Comparison of ENCODE assay signal across 9 cellular contexts in the genomic region with DNA sequence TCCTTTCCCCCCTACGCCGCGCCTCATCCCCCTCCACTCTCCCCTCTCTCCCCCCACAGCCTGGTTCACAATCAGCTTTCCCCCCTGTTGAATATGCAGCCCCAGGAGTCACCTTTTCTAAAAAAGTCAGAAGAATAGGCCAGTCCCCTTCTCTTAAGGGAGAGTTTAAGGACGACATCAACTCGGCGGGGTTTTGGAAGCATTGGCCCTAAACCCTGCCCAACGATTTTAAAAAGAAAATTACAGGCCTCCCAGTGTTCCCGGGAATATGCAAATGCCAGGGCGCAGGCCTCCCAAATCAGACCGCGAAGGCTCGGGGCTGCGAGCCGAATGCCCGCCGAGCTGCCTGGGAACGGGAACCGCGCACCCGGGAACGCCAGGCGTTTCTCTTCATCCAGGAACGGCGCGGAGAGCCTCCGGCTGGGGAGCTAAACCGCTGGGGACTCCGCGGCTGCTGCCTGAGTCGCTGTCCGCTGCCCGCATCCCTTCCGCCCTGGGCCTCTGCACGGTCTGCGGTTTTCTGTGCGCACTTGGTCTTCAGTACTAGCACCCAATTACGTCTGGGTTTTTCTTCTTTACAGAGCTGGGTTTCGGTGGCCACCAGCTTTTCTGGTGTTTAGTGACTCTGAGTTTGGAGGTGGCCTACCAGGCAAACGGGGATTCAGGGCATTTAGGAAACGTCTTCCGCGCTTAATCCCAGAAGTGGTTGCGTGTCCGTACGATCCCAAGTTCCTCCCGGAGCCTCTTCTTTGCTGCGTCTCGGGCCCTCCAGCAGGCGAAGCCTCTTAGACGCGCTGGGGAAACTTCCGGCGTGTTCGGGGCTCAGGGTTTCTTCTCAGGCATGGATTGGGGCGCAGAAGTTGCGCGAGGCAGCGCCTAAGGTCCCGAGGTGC. TPM values are rescaled to one million over a fixed set of nuclear protein-coding genes. Genes with fewer than 3 reads are reported as not detected.
DNase-seq lines count a peak whose midpoint lies in the region; ATAC-seq and TF ChIP-seq lines count a peak whose summit lies in the region.
"Had no signal": no experiment of that assay in that cellular context is flagged by ENCODE, and none has a peak within 500 bp of the region (broad histone marks: within the 10 kb centered on the region; RNA-seq: fewer than 3 reads in every experiment).

No MANE protein-coding gene starts in this region.

- H3K36me3 Mint-ChIP-seq in activated naive CD4-positive, alpha-beta T cell treated with anti-CD3 and anti-CD28 coated beads, Interleukin-2, amount 50 U/mL, for 24 hours, result peaks cover 3% of the 10 kb centered on the region
- peaks cover 41% of the 10 kb centered on the region for H3K36me3 Mint-ChIP-seq in type B pancreatic cell

- H3K4me1 Mint-ChIP-seq in activated naive CD4-positive, alpha-beta T cell treated with anti-CD3 and anti-CD28 coated beads, Interleukin-2, amount 50 U/mL, for 24 hours, result peaks cover 14% of the 10 kb centered on the region
- H3K4me1 Mint-ChIP-seq in type B pancreatic cell (ENCODE audit: unreplicated experiment), result peaks cover 35% of the 10 kb centered on the region

- H3K79me2 ChIP-seq in mammary epithelial cell (ENCODE audit: insufficient read depth, low read length), result peaks cover 87% of the 10 kb centered on the region

- 0% methylated on average over 22 of the region's 59 CpGs for WGBS in mammary epithelial cell (ENCODE audit: low coverage, missing lambda C conversion rate)

- intact Hi-C loops in mammary epithelial cell (cut with micrococcal nuclease), result loop anchor here (5.0 kb wide), 2 partner anchors 101 to 744 kb away; no protein-coding TSS in a partner anchor
- intact Hi-C loops in left lung (cut with DNase I), result loop anchor here in 1 of 2 donors (10.0 kb wide), 1 partner anchor 652 kb away; a partner anchor contains a TSS

- dilution Hi-C loops in mammary epithelial cell (cut with HindIII; ENCODE audit: low sequenced_read_pairs), result loop anchor here (10.0 to 25.0 kb wide), 3 partner anchors 112 to 1162 kb away; a partner anchor contains a TSS

- H3K9me3 ChIP-seq in mammary epithelial cell (replicated peaks; ENCODE audit: insufficient read depth, low read length) (no peaks in the 10 kb centered on the region), left lung (no peaks in the 10 kb centered on the region)

- H3K27me3 Mint-ChIP-seq in activated naive CD4-positive, alpha-beta T cell treated with anti-CD3 and anti-CD28 coated beads, Interleukin-2, amount 50 U/mL, for 24 hours, result peaks cover 59% of the 10 kb centered on the region
- H3K27me3 Mint-ChIP-seq in type B pancreatic cell, result peaks cover 84% of the 10 kb centered on the region

- no peaks in the 10 kb centered on the region for H4K20me1 ChIP-seq in mammary epithelial cell (ENCODE audit: insufficient read depth, low read length)

- H3K9ac ChIP-seq in mammary epithelial cell (ENCODE audit: insufficient read depth, low read length), result peak overlapping the region; percentile 82

- H3K4me1 ChIP-seq in mammary epithelial cell (ENCODE audit: insufficient read depth, low read length) (peaks cover 29% of the 10 kb centered on the region), left lung (peaks cover 4 to 33% of the 10 kb centered on the region in 2 donors)

- in situ Hi-C loops in mammary epithelial cell (cut with MboI; ENCODE audit: low sequenced_read_pairs in 2 of 2), result loop anchor here (10.0 to 25.0 kb wide), 3 partner anchors 652 to 1172 kb away; a partner anchor contains a TSS

- H3K27ac ChIP-seq in mammary epithelial cell (ENCODE audit: insufficient read depth, low read depth, low read length) (peak overlapping the region; percentile 90), left lung (peak overlapping the region; percentile 75 to 86)

- no peak for DNase-seq in activated naive CD4-positive, alpha-beta T cell treated with anti-CD3 and anti-CD28 coated beads, Interleukin-2, amount 50 U/mL, for 16 hours
- DNase-seq in mammary epithelial cell (peak; percentile 69), left lung (peak in 1 of 2 donors; percentile 77), type B pancreatic cell (ENCODE audit: extremely low spot score, unreplicated experiment) (no peak)
- DNase-seq: DMS79 had no signal

- H3K27ac Mint-ChIP-seq in activated naive CD4-positive, alpha-beta T cell treated with anti-CD3 and anti-CD28 coated beads, Interleukin-2, amount 50 U/mL, for 24 hours, result no peak overlapping the region
- H3K27ac Mint-ChIP-seq in type B pancreatic cell, result peak overlapping the region; percentile 89

- H3K4me2 ChIP-seq in mammary epithelial cell (ENCODE audit: insufficient read depth, low read depth, low read length), result peak overlapping the region; percentile 99

- H3K27me3 ChIP-seq in mammary epithelial cell (ENCODE audit: insufficient read depth, low read length), result no peaks in the 10 kb centered on the region
- H3K27me3 ChIP-seq in left lung, result peaks cover 98 to 100% of the 10 kb centered on the region in 2 donors

- H3K4me3 ChIP-seq in mammary epithelial cell (replicated peaks in 1 of 3; ENCODE audit: insufficient read depth in 1 of 3, low read depth in 2 of 3, low read length in 3 of 3) (peak overlapping the region; percentile 64 to 95 (median 72)), left lung (peak overlapping the region; percentile 19 to 54)

- H3K9me3 Mint-ChIP-seq in activated naive CD4-positive, alpha-beta T cell treated with anti-CD3 and anti-CD28 coated beads, Interleukin-2, amount 50 U/mL, for 24 hours, result no peaks in the 10 kb centered on the region
- H3K9me3 Mint-ChIP-seq in type B pancreatic cell, result no peaks in the 10 kb centered on the region

- peaks cover 4% of the 10 kb centered on the region for H3K36me3 ChIP-seq in mammary epithelial cell (ENCODE audit: insufficient read depth, low read length)
- H3K36me3 ChIP-seq in left lung, result no peaks in the 10 kb centered on the region

- peak overlapping the region; percentile 4 for H3K4me3 Mint-ChIP-seq in activated naive CD4-positive, alpha-beta T cell treated with anti-CD3 and anti-CD28 coated beads, Interleukin-2, amount 50 U/mL, for 24 hours
- H3K4me3 Mint-ChIP-seq in type B pancreatic cell, result peak overlapping the region; percentile 92

- TF ChIP-seq CTCF in mammary epithelial cell (conservative IDR thresholded peaks at IDR 0.05 in 1 of 2, IDR thresholded peaks at IDR 0.05 in 1 of 2; ENCODE audit: extremely low read depth in 1 of 2, insufficient read depth in 1 of 2, low read depth in 1 of 2, low read length in 2 of 2) (no peak), left lung (IDR thresholded peaks at IDR 0.05) (no peak), type B pancreatic cell (conservative IDR thresholded peaks at IDR 0.05) (no peak)

- no peak for ATAC-seq in left lung
- no peak for ATAC-seq in HG03025 (IDR thresholded peaks at IDR 0.05; ENCODE audit: low FRiP score, unreplicated experiment)
- ATAC-seq in HG03432 (IDR thresholded peaks at IDR 0.05; ENCODE audit: unreplicated experiment), result no peak
- no peak for ATAC-seq in GM19467 (IDR thresholded peaks at IDR 0.05; ENCODE audit: unreplicated experiment)

- H2AFZ ChIP-seq in mammary epithelial cell (ENCODE audit: low read depth, low read length), result peak overlapping the region; percentile 94

- CTCF ChIA-PET in mammary epithelial cell (lab: Charles Lee; ENCODE audit: low non-redundant PET), result interaction anchor here (0.6 to 0.7 kb wide), 2 partner anchors 89 to 1221 kb away, joined by 3 to 5 read pairs; no protein-coding TSS in a partner anchor

- BruUV-seq in mammary epithelial cell (replicated peaks; lab: Mats Ljungman, UMichigan), result no TSS peak

RNA-seq across cellular contexts. Expression of a gene that starts 5.7 kb away (rescaled TPM):
- 10 to 100 TPM in 1 of 2 donors, 1 to 10 TPM in 1; 7.6 to 19.0 TPM for total RNA-seq in mammary epithelial cell
- 5.7 TPM for polyA plus RNA-seq in mammary epithelial cell
- 5.2 TPM for polyA minus RNA-seq in mammary epithelial cell
- 10 to 100 TPM; 12.8 to 19.0 TPM for total RNA-seq in left lung
- total RNA-seq in type B pancreatic cell (ENCODE audit: low replicate concordance), result 21.5 and 29.1 TPM in 2 replicates
